ENCODE assay signal across 12 cellular contexts in the genomic region with DNA sequence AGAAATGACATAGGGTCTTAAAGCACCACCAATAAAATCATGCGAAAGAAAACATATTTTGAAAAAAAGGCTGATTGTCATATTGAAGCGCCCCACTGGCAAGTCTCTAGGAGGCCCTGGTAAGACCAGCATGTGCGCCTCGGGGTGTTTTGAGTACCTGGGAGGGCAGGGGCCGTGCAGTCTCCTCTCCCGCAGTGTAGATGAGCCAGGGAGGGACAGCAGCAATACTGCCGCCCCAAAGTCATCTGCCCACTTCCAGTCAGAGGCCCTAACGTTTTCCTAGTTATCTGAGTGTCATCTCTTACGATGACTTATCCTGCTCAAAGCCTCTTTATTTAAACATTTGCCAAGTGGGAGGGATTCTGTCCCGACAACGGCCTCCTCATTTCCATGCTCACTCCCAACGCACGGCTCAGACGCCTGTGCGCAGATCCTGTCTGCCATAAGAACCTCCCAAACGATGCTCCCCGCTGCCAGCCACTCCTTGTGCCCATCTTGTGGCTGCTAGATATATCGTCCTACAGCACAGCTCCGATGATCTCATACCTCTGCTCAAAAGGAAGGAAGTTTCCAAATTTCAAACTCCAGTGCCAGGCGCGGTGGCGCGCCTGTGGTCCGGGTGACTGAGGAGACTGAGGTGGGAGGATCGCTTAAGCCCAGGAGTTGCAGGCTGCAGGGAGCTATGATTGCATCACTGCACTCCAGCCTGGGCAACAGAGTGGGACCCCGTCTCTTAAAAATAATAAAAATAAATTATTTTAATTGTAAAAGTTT. TPM values are rescaled to one million over a fixed set of nuclear protein-coding genes. Genes with fewer than 3 reads are reported as not detected.
DNase-seq lines count a peak whose midpoint lies in the region; ATAC-seq and TF ChIP-seq lines count a peak whose summit lies in the region.
"Had no signal": no experiment of that assay in that cellular context is flagged by ENCODE, and none has a peak within 500 bp of the region (broad histone marks: within the 10 kb centered on the region; RNA-seq: fewer than 3 reads in every experiment).

No MANE protein-coding gene starts in this region.

- H3K27ac ChIP-seq in gastroesophageal sphincter: peak overlapping the region in 2 of 4 donors; percentile 25 to 53
- no peak overlapping the region for H3K27ac ChIP-seq in neural progenitor cell
- H3K27ac ChIP-seq in GM23248: no peak overlapping the region
- H3K27ac ChIP-seq in neuronal stem cell (replicated peaks; ENCODE audit: low read length): no peak overlapping the region

- H3K79me1 ChIP-seq in neuronal stem cell (ENCODE audit: low read depth, low read length): no peaks in the 10 kb centered on the region

- no peak overlapping the region for H2BK5ac ChIP-seq in neuronal stem cell (ENCODE audit: low read length)

- no peak for TF ChIP-seq POLR2A in gastroesophageal sphincter (IDR thresholded peaks at IDR 0.05)

- no peak overlapping the region for H3K4me2 ChIP-seq in neural progenitor cell
- no peak overlapping the region for H3K4me2 ChIP-seq in GM23248 (ENCODE audit: unreplicated experiment)
- no peak overlapping the region for H3K4me2 ChIP-seq in neuronal stem cell (ENCODE audit: insufficient read depth, low read length, poor library complexity, severe bottlenecking)

- intact Hi-C loops in CD14-positive monocyte (cut with micrococcal nuclease): loop anchor here (2.0 to 10.0 kb wide), 8 partner anchors 45 to 411 kb away; a partner anchor contains a TSS

- H3K9me3 ChIP-seq in gastroesophageal sphincter (no peaks in the 10 kb centered on the region), neural progenitor cell (ENCODE audit: low read depth) (no peaks in the 10 kb centered on the region), GM23248 (ENCODE audit: low read depth) (no peaks in the 10 kb centered on the region), neuronal stem cell (replicated peaks in 1 of 2; ENCODE audit: control insufficient read depth in 2 of 2, insufficient read depth in 1 of 2, low read depth in 1 of 2, low read length in 2 of 2) (no peaks in the 10 kb centered on the region)

- no peak for TF ChIP-seq EP300 in gastroesophageal sphincter (IDR thresholded peaks at IDR 0.05)

- no peak overlapping the region for H3K23ac ChIP-seq in neuronal stem cell (ENCODE audit: low read depth, low read length, poor library complexity)

- peak; percentile 44 for ATAC-seq in gastroesophageal sphincter
- ATAC-seq in HG02798 (IDR thresholded peaks at IDR 0.05; ENCODE audit: poor library complexity, unreplicated experiment): no peak

- H3F3A ChIP-seq in neural progenitor cell (ENCODE audit: low read depth) (no peaks in the 10 kb centered on the region), GM23248 (ENCODE audit: insufficient read depth) (no peaks in the 10 kb centered on the region)

- H3K36me3 Mint-ChIP-seq in CD14-positive monocyte: peaks cover 2 to 3% of the 10 kb centered on the region in 2 donors
- H3K36me3 Mint-ChIP-seq in neural progenitor cell: no peaks in the 10 kb centered on the region
- H3K36me3 Mint-ChIP-seq: memory B cell had no signal

- H3K4me1 Mint-ChIP-seq in CD14-positive monocyte: peaks cover 76% of the 10 kb centered on the region
- H3K4me1 Mint-ChIP-seq in neural progenitor cell: no peaks in the 10 kb centered on the region
- H3K4me1 Mint-ChIP-seq: memory B cell had no signal

- H3K9me2 ChIP-seq in GM23248 (ENCODE audit: insufficient read depth): no peaks in the 10 kb centered on the region

- H3K27me3 ChIP-seq in gastroesophageal sphincter (no peaks in the 10 kb centered on the region), neural progenitor cell (no peaks in the 10 kb centered on the region), GM23248 (replicated peaks; ENCODE audit: insufficient read depth) (no peaks in the 10 kb centered on the region), neuronal stem cell (ENCODE audit: control insufficient read depth in 3 of 3, insufficient read depth in 3 of 3, low read depth in 1 of 3, low read length in 3 of 3) (no peaks in the 10 kb centered on the region)

- DNase-seq in CD14-positive monocyte (ENCODE audit: low spot score): peak; percentile 89
- DNase-seq in SIG-M5 treated with dmso at 0.1 percent for 504 hours (lab: John Stamatoyannopoulos, UW; ENCODE audit: unreplicated experiment): peak; percentile 94
- no peak for DNase-seq in neural progenitor cell (ENCODE audit: low spot score)
- no peak for DNase-seq in GM23248
- no peak for DNase-seq in activated CD8-positive, alpha-beta memory T cell treated with anti-CD3 and anti-CD28 coated beads, Interleukin-2, amount 50 U/mL, for 48 hours
- no peak for DNase-seq in neuronal stem cell (ENCODE audit: low spot score)

- no peak overlapping the region for H3K4ac ChIP-seq in neuronal stem cell (ENCODE audit: low read length)

- no peak overlapping the region for H4K91ac ChIP-seq in neuronal stem cell (ENCODE audit: low read depth, low read length, poor library complexity)

- peaks cover 0 to 18% (median 0%) of the 10 kb centered on the region in 3 donors for H3K4me1 ChIP-seq in gastroesophageal sphincter
- H3K4me1 ChIP-seq in neural progenitor cell: no peaks in the 10 kb centered on the region
- H3K4me1 ChIP-seq in GM23248 (ENCODE audit: insufficient read depth): no peaks in the 10 kb centered on the region
- no peaks in the 10 kb centered on the region for H3K4me1 ChIP-seq in neuronal stem cell (ENCODE audit: control insufficient read depth in 2 of 2, insufficient read depth in 1 of 2, low read depth in 1 of 2, low read length in 2 of 2)

- H3K9ac ChIP-seq in neural progenitor cell (no peak overlapping the region), GM23248 (no peak overlapping the region), neuronal stem cell (ENCODE audit: low read depth, low read length, poor library complexity) (no peak overlapping the region)

- no peak overlapping the region for H2AK5ac ChIP-seq in neuronal stem cell (ENCODE audit: low read depth, low read length)

- H3K27ac Mint-ChIP-seq in CD14-positive monocyte (peak overlapping the region in 5 of 7 donors; percentile 97 to 99 (median 97)), neural progenitor cell (no peak overlapping the region)
- H3K27ac Mint-ChIP-seq: activated naive CD4-positive, alpha-beta T cell treated with anti-CD3 and anti-CD28 coated beads for 36 hours; memory B cell had no signal

- H2AFZ ChIP-seq in neural progenitor cell (replicated peaks): peak overlapping the region; percentile 20
- no peak overlapping the region for H2AFZ ChIP-seq in GM23248
- no peak overlapping the region for H2AFZ ChIP-seq in neuronal stem cell (ENCODE audit: low read length)

- H3K14ac ChIP-seq in neuronal stem cell (ENCODE audit: low read length): no peak overlapping the region

- H3K4me3 Mint-ChIP-seq in CD14-positive monocyte (peak overlapping the region; percentile 74 to 95), neural progenitor cell (no peak overlapping the region)
- H3K4me3 Mint-ChIP-seq: activated naive CD4-positive, alpha-beta T cell treated with anti-CD3 and anti-CD28 coated beads for 36 hours; memory B cell had no signal

- H3K27me3 Mint-ChIP-seq in CD14-positive monocyte (ENCODE audit: low read depth in 3 of 3) (peaks cover 0 to 2% (median 0%) of the 10 kb centered on the region in 3 donors), neural progenitor cell (ENCODE audit: insufficient read depth, low read depth) (peaks cover 3% of the 10 kb centered on the region)
- H3K27me3 Mint-ChIP-seq: memory B cell had no signal

- H2BK120ac ChIP-seq in neuronal stem cell (ENCODE audit: low read depth, low read length): no peak overlapping the region

- WGBS in gastroesophageal sphincter (ENCODE audit: low coverage in 1 of 2), 2 donors: 77 to 80% methylated on average over 11 to 24 of the region's 26 CpGs
- whole genome bisulfite sequencing in GM23248 (ENCODE audit: low coverage in 1 of 2, low lambda C conversion rate in 2 of 2, missing lambda C conversion rate in 2 of 2), 2 experiments: 93 to 95% methylated on average over 26 of the region's 26 CpGs
- no CpG with 5 or more reads among the region's 26 CpGs for WGBS in neuronal stem cell (ENCODE audit: extremely low coverage in 2 of 2, insufficient read length in 2 of 2, insufficient replicate concordance in 1 of 2), 2 donors

- no peak overlapping the region for H3K18ac ChIP-seq in neuronal stem cell (ENCODE audit: low read length)

- no peak overlapping the region for H3K4me3 ChIP-seq in gastroesophageal sphincter
- no peak overlapping the region for H3K4me3 ChIP-seq in neural progenitor cell
- H3K4me3 ChIP-seq in GM23248: no peak overlapping the region
- no peak overlapping the region for H3K4me3 ChIP-seq in neuronal stem cell (ENCODE audit: low read length in 2 of 2)
- H3K4me3 ChIP-seq: GM12878 had no signal

- TF ChIP-seq CTCF in CD14-positive monocyte (IDR thresholded peaks at IDR 0.05) (peak; percentile 43), gastroesophageal sphincter (IDR thresholded peaks at IDR 0.05) (peak in 1 of 4 experiments; percentile 14), neural progenitor cell (IDR thresholded peaks at IDR 0.05) (no peak)

- H3K36me3 ChIP-seq in gastroesophageal sphincter: peaks cover 0 to 34% of the 10 kb centered on the region in 2 donors
- no peaks in the 10 kb centered on the region for H3K36me3 ChIP-seq in neural progenitor cell
- no peaks in the 10 kb centered on the region for H3K36me3 ChIP-seq in GM23248 (ENCODE audit: low read depth)
- no peaks in the 10 kb centered on the region for H3K36me3 ChIP-seq in neuronal stem cell (replicated peaks in 1 of 2; ENCODE audit: control insufficient read depth in 2 of 2, insufficient read depth in 2 of 2, low read length in 2 of 2)

- H3K9me3 Mint-ChIP-seq in CD14-positive monocyte: peaks cover 0 to 5% (median 4%) of the 10 kb centered on the region in 7 donors
- no peaks in the 10 kb centered on the region for H3K9me3 Mint-ChIP-seq in neural progenitor cell
- H3K9me3 Mint-ChIP-seq: activated naive CD4-positive, alpha-beta T cell treated with anti-CD3 and anti-CD28 coated beads for 36 hours; memory B cell had no signal

- no peak overlapping the region for H4K8ac ChIP-seq in neuronal stem cell (ENCODE audit: low read depth, low read length)

- no peak overlapping the region for H2BK15ac ChIP-seq in neuronal stem cell (ENCODE audit: low read length)

- H2BK12ac ChIP-seq in neuronal stem cell (ENCODE audit: low read length): no peak overlapping the region

- no peaks in the 10 kb centered on the region for H3K79me2 ChIP-seq in neural progenitor cell (ENCODE audit: low read depth)
- no peaks in the 10 kb centered on the region for H3K79me2 ChIP-seq in GM23248 (ENCODE audit: insufficient read depth)

- no peaks in the 10 kb centered on the region for H4K20me1 ChIP-seq in neural progenitor cell (ENCODE audit: low read depth)
- no peaks in the 10 kb centered on the region for H4K20me1 ChIP-seq in GM23248 (ENCODE audit: insufficient read depth)

- in situ Hi-C loops in GM23248 (cut with MboI): loop anchor here (25.0 kb wide), 1 partner anchor 404 kb away; no protein-coding TSS in a partner anchor

RNA-seq across cellular contexts. Expression of a gene that starts 17.2 kb away (rescaled TPM):
- polyA plus RNA-seq in CD14-positive monocyte: under 1 TPM; 0.08 to 0.24 TPM
- total RNA-seq in gastroesophageal sphincter: 1 to 10 TPM; 1.1 to 2.7 (median 1.8) TPM
- 0.37 and 0.40 TPM in 2 replicates for total RNA-seq in neural progenitor cell (ENCODE audit: low replicate concordance)
- total RNA-seq in GM23248 (2014; rRNA removed; shearing (Covaris generic)): under 0.01 TPM in 1 of 2 replicates, not detected in the other
- polyA plus RNA-seq in GM23248 (2016; fragmentation: Nextera tagmentation; extraction: Ambion mirVana): 0.16 and 0.43 TPM in 2 replicates
- 1.7 TPM for polyA plus RNA-seq in neuronal stem cell (2013, experiment 1 of 2)
- 1.8 TPM for polyA plus RNA-seq in neuronal stem cell (2013, experiment 2 of 2)
- total RNA-seq: activated naive CD4-positive, alpha-beta T cell treated with anti-CD3 and anti-CD28 coated beads for 36 hours; GM12878; T-helper 1 cell treated with Interleukin-12 subunit alpha and Interleukin-12 subunit beta and Interleukin-4 antibody, amounts not matched to agents 30 ng/mL and 1 ng/mL, for 36 hours had no signal

RNA-seq across cellular contexts. Expression of a gene that starts 45.3 kb away (rescaled TPM):
- polyA plus RNA-seq in CD14-positive monocyte: 10 to 100 TPM; 16.5 to 32.2 TPM
- 10 to 100 TPM; 36.5 to 53.4 (median 41.9) TPM for total RNA-seq in gastroesophageal sphincter
- 36.7 and 63.5 TPM in 2 replicates for total RNA-seq in neural progenitor cell (ENCODE audit: low replicate concordance)
- 4.4 and 5.3 TPM in 2 replicates for total RNA-seq in GM23248 (2014; rRNA removed; shearing (Covaris generic))
- polyA plus RNA-seq in GM23248 (2016; fragmentation: Nextera tagmentation; extraction: Ambion mirVana): 6.1 and 9.8 TPM in 2 replicates
- polyA plus RNA-seq in neuronal stem cell (2013, experiment 1 of 2): 26.1 TPM
- polyA plus RNA-seq in neuronal stem cell (2013, experiment 2 of 2): 26.6 TPM

Comparison
In these comparisons a context has a peak if more than half of its experiments do, and no peak if none do; other contexts are left out.
1. DNase-seq: peak in CD14-positive monocyte (single experiment) and SIG-M5 treated with dmso at 0.1 percent for 504 hours (single experiment); none in neural progenitor cell (single experiment), GM23248 (single experiment), activated CD8-positive, alpha-beta memory T cell treated with anti-CD3 and anti-CD28 coated beads, Interleukin-2, amount 50 U/mL, for 48 hours (single experiment) and neuronal stem cell (single experiment).